ENCODE assay signal across 27 cellular contexts in genomic region chr16:50384500-50385122, GRCh38.
"Had no signal": no experiment of that assay in that cellular context is flagged by ENCODE, and none has a peak within 500 bp of the region (broad histone marks: within the 10 kb centered on the region; RNA-seq: fewer than 3 reads in every experiment).

No MANE protein-coding gene starts in this region.

- H3K4me1 Mint-ChIP-seq: stimulated activated naive B cell treated with anti-CD40 and anti-IgM and Interleukin-4, amounts not matched to agents 10 μg/mL and 1 μg/mL and 100 μg/mL, for 72 hours had no signal

- H3K36me3 ChIP-seq: esophagus squamous epithelium, lower lobe of right lung, right lobe of liver, thoracic aorta had no signal

- H3K36me3 Mint-ChIP-seq: immature natural killer cell; naive B cell; natural killer cell treated with Interleukin-12 subunit alpha and Interleukin-12 subunit beta and Interleukin-15 and Interleukin-18, amount 100 ng/mL, for 72 hours; stimulated activated naive B cell treated with anti-CD40 and anti-IgM and Interleukin-4, amounts not matched to agents 10 μg/mL and 1 μg/mL and 100 μg/mL, for 72 hours had no signal

- H3K27me3 Mint-ChIP-seq: stimulated activated naive CD8-positive, alpha-beta T cell treated with anti-CD3 and anti-CD28 coated beads, Interleukin-15, Interleukin-2, amounts not matched to agents 100 ng/mL and 50 ng/mL, for 24 hours had no signal

- H2AFZ ChIP-seq: parathyroid adenoma had no signal

- H3K9ac ChIP-seq: parathyroid adenoma had no signal

- H3K9me3 ChIP-seq: esophagus squamous epithelium, lower lobe of right lung, mucosa of descending colon, right lobe of liver, thoracic aorta had no signal

- H3K27ac Mint-ChIP-seq: effector memory CD8-positive, alpha-beta T cell; immature natural killer cell; naive B cell; natural killer cell treated with Interleukin-12 subunit alpha and Interleukin-12 subunit beta and Interleukin-15 and Interleukin-18, amount 100 ng/mL, for 72 hours; progenitor cell of endocrine pancreas; stimulated activated naive B cell treated with anti-CD40 and anti-IgM and Interleukin-4, amounts not matched to agents 10 μg/mL and 1 μg/mL and 100 μg/mL, for 72 hours; stimulated activated naive CD8-positive, alpha-beta T cell treated with anti-CD3 and anti-CD28 coated beads, Interleukin-15, Interleukin-2, amounts not matched to agents 100 ng/mL and 50 ng/mL, for 24 hours had no signal

- H3K79me2 ChIP-seq: parathyroid adenoma had no signal

- H3K4me3 Mint-ChIP-seq: effector memory CD8-positive, alpha-beta T cell; immature natural killer cell; naive B cell; natural killer cell treated with Interleukin-12 subunit alpha and Interleukin-12 subunit beta and Interleukin-15 and Interleukin-18, amount 100 ng/mL, for 72 hours; stimulated activated naive B cell treated with anti-CD40 and anti-IgM and Interleukin-4, amounts not matched to agents 10 μg/mL and 1 μg/mL and 100 μg/mL, for 72 hours; stimulated activated naive CD8-positive, alpha-beta T cell treated with anti-CD3 and anti-CD28 coated beads, Interleukin-15, Interleukin-2, amounts not matched to agents 100 ng/mL and 50 ng/mL, for 24 hours had no signal

- H3K27me3 ChIP-seq: right lobe of liver had no signal

- H3K4me1 ChIP-seq: esophagus squamous epithelium, lower lobe of right lung, parathyroid adenoma, right lobe of liver had no signal

- DNase-seq: cerebellar nuclear complex; cortex of kidney; effector memory CD8-positive, alpha-beta T cell; erythroblast; esophagus squamous epithelium; hypothalamus; immature natural killer cell; islet precursor cell; kidney glomerular epithelial cell; left colon; left ventricle myocardium superior; lower lobe of right lung; mucosa of descending colon; naive B cell; right lobe of liver; small intestine; stimulated activated CD4-positive, alpha-beta T cell treated with anti-CD3 and anti-CD28 coated beads, Interleukin-15, amount 100 ng/mL, for 24 hours; stimulated activated CD4-positive, alpha-beta T cell treated with anti-CD3 and anti-CD28 coated beads, Interleukin-2, amount 100 ng/mL, for 48 hours; stimulated activated naive B cell treated with anti-CD40 and anti-IgM and Interleukin-4, amounts not matched to agents 10 μg/mL and 1 μg/mL and 100 μg/mL, for 72 hours; trophoblast cell had no signal

- H3K4me3 ChIP-seq: esophagus squamous epithelium, lower lobe of right lung, mucosa of descending colon, right lobe of liver, thoracic aorta had no signal

- H3K9me3 Mint-ChIP-seq: effector memory CD8-positive, alpha-beta T cell; immature natural killer cell; naive B cell; natural killer cell treated with Interleukin-12 subunit alpha and Interleukin-12 subunit beta and Interleukin-15 and Interleukin-18, amount 100 ng/mL, for 72 hours; stimulated activated naive B cell treated with anti-CD40 and anti-IgM and Interleukin-4, amounts not matched to agents 10 μg/mL and 1 μg/mL and 100 μg/mL, for 72 hours; stimulated activated naive CD8-positive, alpha-beta T cell treated with anti-CD3 and anti-CD28 coated beads, Interleukin-15, Interleukin-2, amounts not matched to agents 100 ng/mL and 50 ng/mL, for 24 hours had no signal

- ATAC-seq: effector memory CD8-positive, alpha-beta T cell; left colon; left ventricle myocardium superior; lower lobe of right lung; mucosa of descending colon; natural killer cell treated with Interleukin-12 subunit alpha and Interleukin-12 subunit beta and Interleukin-15 and Interleukin-18, amount 100 ng/mL, for 72 hours; right lobe of liver; stimulated activated naive B cell treated with anti-CD40 and anti-IgM and Interleukin-4, amounts not matched to agents 10 μg/mL and 1 μg/mL and 100 μg/mL, for 72 hours had no signal

- FAIRE-seq: endometrium, frontal cortex, small intestine had no signal

- H3K27ac ChIP-seq: esophagus squamous epithelium, lower lobe of right lung, parathyroid adenoma, right lobe of liver, thoracic aorta had no signal
